Comparison of ENCODE assay signal across 1 cellular context in genomic region chr9:68508547-68508946, GRCh38.
TF ChIP-seq lines count a peak whose summit lies in the region.

No MANE protein-coding gene starts in this region.

TF ChIP-seq in K562, 482 proteins besides CTCF, POLR2A, EP300 and RAD21 (continued from another document):
- TF ChIP-seq ZBTB11 (CRISPR knock-in tag; IDR thresholded peaks at IDR 0.05), result no peak
- no peak for TF ChIP-seq U2AF1 (optimal IDR thresholded peaks at IDR 0.05; ENCODE audit: low read depth, low read length)
- TF ChIP-seq TAL1 (IDR thresholded peaks at IDR 0.05), result peak; percentile 97
- no peak for TF ChIP-seq CHD1 (IDR thresholded peaks at IDR 0.05; ENCODE audit: low read length)
- TF ChIP-seq FOXP1 (CRISPR knock-in tag; IDR thresholded peaks at IDR 0.05), result no peak
- no peak for TF ChIP-seq ZNF407 (IDR thresholded peaks at IDR 0.05; ENCODE audit: low read depth)
- TF ChIP-seq KDM5B (IDR thresholded peaks at IDR 0.05; ENCODE audit: insufficient replicate concordance, low read depth, low read length), result no peak
- TF ChIP-seq CHAMP1 (IDR thresholded peaks at IDR 0.05), result 0 out of 2 replicates have a peak, but pooled peaks have one; percentile 25
- no peak for TF ChIP-seq ID3 (CRISPR knock-in tag; IDR thresholded peaks at IDR 0.05)
- peak; percentile 30; the same call in 1 of the 2 replicates for TF ChIP-seq ID3 (tag; IDR thresholded peaks at IDR 0.05)
- no peak for TF ChIP-seq NR2C1 (IDR thresholded peaks at IDR 0.05)
- TF ChIP-seq NR2C1 (tag; IDR thresholded peaks at IDR 0.05), result peak; percentile 18; the same call in 1 of the 2 replicates
- peak; percentile 75 for TF ChIP-seq PHB2 (IDR thresholded peaks at IDR 0.05; ENCODE audit: low read depth)
- TF ChIP-seq TAF7 (tag; IDR thresholded peaks at IDR 0.05), result no peak
- peak; percentile 91 for TF ChIP-seq NCOR1 (IDR thresholded peaks at IDR 0.05)
- peak; percentile 66 for TF ChIP-seq CC2D1A (IDR thresholded peaks at IDR 0.05)
- peak; percentile 83 for TF ChIP-seq PML (IDR thresholded peaks at IDR 0.05; ENCODE audit: low read length)
- TF ChIP-seq FOXA1 (IDR thresholded peaks at IDR 0.05; ENCODE audit: borderline replicate concordance), result peak; percentile 94
- peak in 1 of 2 experiments; percentile 83; a peak in 2 of 4 replicates for TF ChIP-seq ZMIZ1 (IDR thresholded peaks at IDR 0.05; ENCODE audit: low read depth in 2 of 2, low read length in 2 of 2)
- no peak for TF ChIP-seq JUNB (CRISPR knock-in tag; conservative IDR thresholded peaks at IDR 0.05)
- TF ChIP-seq HDAC3 (IDR thresholded peaks at IDR 0.05; ENCODE audit: borderline replicate concordance, partially characterized antibody), result peak; percentile 59
- TF ChIP-seq NONO (IDR thresholded peaks at IDR 0.05; ENCODE audit: low read depth in 2 of 2, low read length in 1 of 2), result no peak
- 0 out of 2 replicates have a peak, but pooled peaks have one; percentile 32 for TF ChIP-seq BCOR (IDR thresholded peaks at IDR 0.05)
- TF ChIP-seq ZBTB17 (CRISPR knock-in tag; IDR thresholded peaks at IDR 0.05), result 0 out of 2 replicates have a peak, but pooled peaks have one; percentile 30
- TF ChIP-seq NR4A1 (CRISPR knock-in tag; IDR thresholded peaks at IDR 0.05), result no peak
- 0 out of 2 replicates have a peak, but pooled peaks have one; percentile 39 for TF ChIP-seq NR4A1 (tag; IDR thresholded peaks at IDR 0.05)
- peak in 1 of 2 experiments; percentile 46; a peak in 2 of 4 replicates for TF ChIP-seq HDAC1 (IDR thresholded peaks at IDR 0.05)
- TF ChIP-seq ZBTB43 (CRISPR knock-in tag; IDR thresholded peaks at IDR 0.05), result no peak
